Comparison of ENCODE assay signal across 12 cellular contexts in genomic region chr17:8867361-8867981, GRCh38. TPM values are rescaled to one million over a fixed set of nuclear protein-coding genes. Genes with fewer than 3 reads are reported as not detected.
DNase-seq lines count a peak whose midpoint lies in the region; ATAC-seq and TF ChIP-seq lines count a peak whose summit lies in the region.
"Had no signal": no experiment of that assay in that cellular context is flagged by ENCODE, and none has a peak within 500 bp of the region (broad histone marks: within the 10 kb centered on the region; RNA-seq: fewer than 3 reads in every experiment).

Gene PIK3R6, minus strand, starts transcription at chr17:8867674. Its CDS starts 17,880 bp downstream, at chr17:8849794.

- H3K4me1 Mint-ChIP-seq in naive thymus-derived CD4-positive, alpha-beta T cell, result peaks cover 27 to 44% (median 38%) of the 10 kb centered on the region in 7 donors

- ATAC-seq in GM21723 (IDR thresholded peaks at IDR 0.05; ENCODE audit: unreplicated experiment) (peak; percentile 43), GM19351 (IDR thresholded peaks at IDR 0.05; ENCODE audit: unreplicated experiment) (no peak)
- ATAC-seq in naive thymus-derived CD4-positive, alpha-beta T cell, result peak; percentile 82

- CTCF ChIA-PET in naive thymus-derived CD4-positive, alpha-beta T cell (lab: Charles Lee), result interaction anchor here (0.6 to 0.9 kb wide), 2 partner anchors 23 to 76 kb away, joined by 3 read pairs; no protein-coding TSS in a partner anchor

- no peaks in the 10 kb centered on the region for H3K27me3 ChIP-seq in naive thymus-derived CD4-positive, alpha-beta T cell (ENCODE audit: control insufficient read depth in 2 of 2, insufficient read depth in 2 of 2, low read length in 2 of 2)
- H3K27me3 ChIP-seq: SJCRH30 had no signal

- POLR2A ChIA-PET in naive thymus-derived CD4-positive, alpha-beta T cell (lab: Charles Lee), result no interaction called here

- peaks cover 7 to 16% of the 10 kb centered on the region in 2 donors for H3K4me1 ChIP-seq in naive thymus-derived CD4-positive, alpha-beta T cell (ENCODE audit: control insufficient read depth in 2 of 2, insufficient read depth in 2 of 2, low read length in 2 of 2)
- H3K4me1 ChIP-seq: SJCRH30 had no signal

- H3K9me3 ChIP-seq in naive thymus-derived CD4-positive, alpha-beta T cell (ENCODE audit: control insufficient read depth in 2 of 3, low read length in 3 of 3), result no peaks in the 10 kb centered on the region
- H3K9me3 ChIP-seq: SJCRH30 had no signal

- H3K36me3 Mint-ChIP-seq in naive thymus-derived CD4-positive, alpha-beta T cell, result peaks cover 8 to 15% (median 10%) of the 10 kb centered on the region in 5 donors

- H3K27ac Mint-ChIP-seq in naive thymus-derived CD4-positive, alpha-beta T cell, result peak within 1 kb of the TSS in 8 of 9 donors; percentile 16 to 97 (median 76)
- H3K27ac Mint-ChIP-seq: nephron progenitor cell had no signal

- no peak for TF ChIP-seq CTCF in GM10266 (IDR thresholded peaks at IDR 0.05; ENCODE audit: control insufficient read depth, insufficient read depth, low read depth, missing control alignments)

- H3K27ac ChIP-seq in naive thymus-derived CD4-positive, alpha-beta T cell (ENCODE audit: low read depth, low read length), result no peak within 1 kb of the TSS
- H3K27ac ChIP-seq: SJCRH30 had no signal

- peaks cover 0 to 1% (median 0%) of the 10 kb centered on the region in 11 donors for H3K9me3 Mint-ChIP-seq in naive thymus-derived CD4-positive, alpha-beta T cell

- intact Hi-C loops in naive thymus-derived CD4-positive, alpha-beta T cell (cut with micrococcal nuclease), result no loop called here

- H3K4me3 Mint-ChIP-seq in naive thymus-derived CD4-positive, alpha-beta T cell, result peak within 1 kb of the TSS; percentile 67 to 97 (median 86)
- H3K4me3 Mint-ChIP-seq: nephron progenitor cell had no signal

- DNase-seq in GM10266 (ENCODE audit: extremely low spot score) (peak; percentile 48), DMS53 treated with DMSO at 0.1 percent for 48 hours (lab: John Stamatoyannopoulos, UW; ENCODE audit: unreplicated experiment) (no peak), NCI-H128 (lab: John Stamatoyannopoulos, UW; ENCODE audit: unreplicated experiment) (no peak)
- peak; percentile 50 for DNase-seq in activated CD8-positive, alpha-beta memory T cell treated with anti-CD3 and anti-CD28 coated beads, Interleukin-2, amount 50 U/mL, for 48 hours
- peak in 2 of 9 donors; percentile 16 to 24 for DNase-seq in naive thymus-derived CD4-positive, alpha-beta T cell
- DNase-seq: aorta, nephron progenitor cell, SJCRH30 had no signal

- no peaks in the 10 kb centered on the region for H3K36me3 ChIP-seq in naive thymus-derived CD4-positive, alpha-beta T cell (ENCODE audit: control insufficient read depth in 2 of 3, insufficient read depth in 3 of 3, low read length in 3 of 3)
- H3K36me3 ChIP-seq: SJCRH30 had no signal

- peak within 1 kb of the TSS; percentile 9 for H3K4me3 ChIP-seq in naive thymus-derived CD4-positive, alpha-beta T cell (ENCODE audit: low read length)
- H3K4me3 ChIP-seq: SJCRH30 had no signal

- H3K27me3 Mint-ChIP-seq in naive thymus-derived CD4-positive, alpha-beta T cell, result no peaks in the 10 kb centered on the region

RNA-seq across cellular contexts. Expression of gene PIK3R6, which starts in this region (rescaled TPM):
- 10 to 100 TPM in 1 of 5 experiments, 1 to 10 TPM in 2, under 1 TPM in 2; 0.40 to 11.3 (median 1.1) TPM for total RNA-seq in naive thymus-derived CD4-positive, alpha-beta T cell
- polyA plus RNA-seq in naive thymus-derived CD4-positive, alpha-beta T cell, result under 1 TPM; 0.06 to 0.37 TPM
- total RNA-seq: fibroblast of villous mesenchyme, M059J, SJCRH30 had no signal

Comparison
In these comparisons a context has a peak if more than half of its experiments do, and no peak if none do; other contexts are left out.
1. DNase-seq: peak in GM10266 (single experiment) and activated CD8-positive, alpha-beta memory T cell treated with anti-CD3 and anti-CD28 coated beads, Interleukin-2, amount 50 U/mL, for 48 hours (single experiment); none in DMS53 treated with DMSO at 0.1 percent for 48 hours (single experiment) and NCI-H128 (single experiment).